Comparison of ENCODE assay signal across 10 cellular contexts in the genomic region with DNA sequence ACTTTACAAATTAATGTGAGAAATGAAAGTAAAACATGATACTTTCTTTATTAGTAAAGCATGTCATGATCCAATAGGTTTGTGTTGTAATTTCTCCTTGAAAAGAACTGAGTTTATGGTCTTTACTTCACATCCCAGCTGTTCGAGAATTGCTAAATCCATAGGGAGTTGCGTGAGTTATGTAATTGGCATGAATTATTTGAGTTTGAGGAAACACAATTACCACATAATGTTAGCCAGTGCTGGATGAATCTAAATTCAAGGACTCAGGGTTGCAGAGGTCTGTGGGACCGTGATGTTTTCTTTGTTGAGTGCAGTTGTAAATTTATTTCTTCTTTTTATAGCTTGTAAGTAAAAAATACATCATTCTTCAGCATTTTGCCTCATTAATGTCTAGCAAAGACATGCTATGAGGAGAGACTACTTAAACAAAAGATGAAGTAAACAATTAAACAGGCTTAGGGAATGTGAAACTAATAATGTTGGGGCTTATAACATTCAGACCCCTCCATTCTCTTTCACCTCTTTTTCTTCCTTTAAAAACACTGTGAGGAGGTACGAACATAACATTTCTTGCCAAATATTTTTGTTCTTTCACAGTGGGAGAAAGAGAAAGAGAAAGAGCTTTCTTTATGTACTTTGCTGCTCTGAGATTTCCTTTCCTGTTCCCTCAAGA.
DNase-seq lines count a peak whose midpoint lies in the region; ATAC-seq, FAIRE-seq and TF ChIP-seq lines count a peak whose summit lies in the region.
"Had no signal": no experiment of that assay in that cellular context is flagged by ENCODE, and none has a peak within 500 bp of the region (broad histone marks: within the 10 kb centered on the region; RNA-seq: fewer than 3 reads in every experiment).

No MANE protein-coding gene starts in this region.

- H3K36me3 ChIP-seq in esophagus muscularis mucosa, result no peaks in the 10 kb centered on the region
- H3K36me3 ChIP-seq in sigmoid colon, result no peaks in the 10 kb centered on the region

- H3K27ac Mint-ChIP-seq in natural killer cell treated with Interleukin-12 subunit alpha and Interleukin-12 subunit beta and Interleukin-15 and Interleukin-18, amount 100 ng/mL, for 72 hours, result no peak overlapping the region
- no peak overlapping the region for H3K27ac Mint-ChIP-seq in activated CD4-positive, alpha-beta memory T cell treated with anti-CD3 and anti-CD28 coated beads for 36 hours
- H3K27ac Mint-ChIP-seq: stimulated activated memory B cell treated with anti-CD40 and anti-IgM and Interleukin-4, amounts not matched to agents 10 μg/mL and 1 μg/mL and 100 μg/mL, for 72 hours had no signal

- CTCF ChIA-PET in activated CD4-positive, alpha-beta memory T cell treated with anti-CD3 and anti-CD28 coated beads for 36 hours (lab: Charles Lee), result interaction anchor here (0.6 kb wide), 1 partner anchor 16 kb away, joined by 3 read pairs; no protein-coding TSS in a partner anchor

- peak overlapping the region; percentile 67 to 73 (median 71) for H3K27ac ChIP-seq in esophagus muscularis mucosa (replicated peaks in 1 of 4)
- peak overlapping the region; percentile 70 to 81 (median 78) for H3K27ac ChIP-seq in sigmoid colon

- 20% methylated on average over 4 of the region's 4 CpGs for WGBS in esophagus muscularis mucosa
- 35 to 54% methylated on average over 4 of the region's 4 CpGs for WGBS in sigmoid colon, 2 donors

- DNase-seq in GM18507 (ENCODE audit: extremely low spot score, insufficient read length, low read depth) (no peak), NB4 (ENCODE audit: low read depth) (peak; percentile 37), esophagus muscularis mucosa (ENCODE audit: extremely low spot score) (no peak), sigmoid colon (no peak)
- DNase-seq in natural killer cell treated with Interleukin-12 subunit alpha and Interleukin-12 subunit beta and Interleukin-15 and Interleukin-18, amount 100 ng/mL, for 72 hours (ENCODE audit: low spot score), result no peak
- no peak for DNase-seq in central memory CD4-positive, alpha-beta T cell
- no peak for DNase-seq in activated CD4-positive, alpha-beta memory T cell treated with anti-CD3 and anti-CD28 coated beads for 36 hours
- DNase-seq: activated T-cell treated with anti-CD3 and anti-CD28 coated beads for 4 hours had no signal

- POLR2A ChIA-PET in activated CD4-positive, alpha-beta memory T cell treated with anti-CD3 and anti-CD28 coated beads for 36 hours (lab: Charles Lee), result no interaction called here

- H3K9me3 Mint-ChIP-seq in natural killer cell treated with Interleukin-12 subunit alpha and Interleukin-12 subunit beta and Interleukin-15 and Interleukin-18, amount 100 ng/mL, for 72 hours, result no peaks in the 10 kb centered on the region
- H3K9me3 Mint-ChIP-seq in activated CD4-positive, alpha-beta memory T cell treated with anti-CD3 and anti-CD28 coated beads for 36 hours, result no peaks in the 10 kb centered on the region
- H3K9me3 Mint-ChIP-seq: stimulated activated memory B cell treated with anti-CD40 and anti-IgM and Interleukin-4, amounts not matched to agents 10 μg/mL and 1 μg/mL and 100 μg/mL, for 72 hours had no signal

- TF ChIP-seq EP300 in esophagus muscularis mucosa (IDR thresholded peaks at IDR 0.05) (no peak), sigmoid colon (IDR thresholded peaks at IDR 0.05) (no peak)

- H3K27me3 ChIP-seq in esophagus muscularis mucosa (no peaks in the 10 kb centered on the region), sigmoid colon (no peaks in the 10 kb centered on the region)

- H3K4me1 Mint-ChIP-seq in natural killer cell treated with Interleukin-12 subunit alpha and Interleukin-12 subunit beta and Interleukin-15 and Interleukin-18, amount 100 ng/mL, for 72 hours (ENCODE audit: low read depth in 2 of 2), result no peaks in the 10 kb centered on the region
- H3K4me1 Mint-ChIP-seq in activated CD4-positive, alpha-beta memory T cell treated with anti-CD3 and anti-CD28 coated beads for 36 hours (ENCODE audit: low read depth), result no peaks in the 10 kb centered on the region
- H3K4me1 Mint-ChIP-seq: stimulated activated memory B cell treated with anti-CD40 and anti-IgM and Interleukin-4, amounts not matched to agents 10 μg/mL and 1 μg/mL and 100 μg/mL, for 72 hours had no signal

- peaks cover 0 to 22% (median 16%) of the 10 kb centered on the region in 4 donors for H3K4me1 ChIP-seq in esophagus muscularis mucosa
- peaks cover 0 to 21% (median 0%) of the 10 kb centered on the region in 4 donors for H3K4me1 ChIP-seq in sigmoid colon

- H3K9me3 ChIP-seq in esophagus muscularis mucosa (no peaks in the 10 kb centered on the region), sigmoid colon (no peaks in the 10 kb centered on the region)

- TF ChIP-seq POLR2A in NB4 (IDR thresholded peaks at IDR 0.05; ENCODE audit: extremely low read depth, insufficient read length) (no peak), esophagus muscularis mucosa (IDR thresholded peaks at IDR 0.05; ENCODE audit: low read depth) (no peak), sigmoid colon (IDR thresholded peaks at IDR 0.05) (no peak)

- no peak for ATAC-seq in HG02885 (IDR thresholded peaks at IDR 0.05; ENCODE audit: poor library complexity, unreplicated experiment)
- ATAC-seq in natural killer cell treated with Interleukin-12 subunit alpha and Interleukin-12 subunit beta and Interleukin-15 and Interleukin-18, amount 100 ng/mL, for 72 hours, result no peak
- ATAC-seq: stimulated activated memory B cell treated with anti-CD40 and anti-IgM and Interleukin-4, amounts not matched to agents 10 μg/mL and 1 μg/mL and 100 μg/mL, for 72 hours had no signal

- no peak overlapping the region for H3K4me3 ChIP-seq in NB4 (ENCODE audit: low read depth, low read length)
- peak overlapping the region; percentile 38 to 52 (median 48) for H3K4me3 ChIP-seq in esophagus muscularis mucosa
- H3K4me3 ChIP-seq in sigmoid colon, result peak overlapping the region; percentile 13 to 41 (median 40)

- no peaks in the 10 kb centered on the region for H3K36me3 Mint-ChIP-seq in natural killer cell treated with Interleukin-12 subunit alpha and Interleukin-12 subunit beta and Interleukin-15 and Interleukin-18, amount 100 ng/mL, for 72 hours
- no peaks in the 10 kb centered on the region for H3K36me3 Mint-ChIP-seq in activated CD4-positive, alpha-beta memory T cell treated with anti-CD3 and anti-CD28 coated beads for 36 hours
- H3K36me3 Mint-ChIP-seq: stimulated activated memory B cell treated with anti-CD40 and anti-IgM and Interleukin-4, amounts not matched to agents 10 μg/mL and 1 μg/mL and 100 μg/mL, for 72 hours had no signal

- intact Hi-C loops in esophagus muscularis mucosa (cut with DNase I), result no loop called here
- intact Hi-C loops in sigmoid colon (cut with DNase I), result no loop called here
- intact Hi-C loops in activated CD4-positive, alpha-beta memory T cell treated with anti-CD3 and anti-CD28 coated beads for 36 hours (cut with micrococcal nuclease), result no loop called here

- no peak overlapping the region for H3K4me3 Mint-ChIP-seq in natural killer cell treated with Interleukin-12 subunit alpha and Interleukin-12 subunit beta and Interleukin-15 and Interleukin-18, amount 100 ng/mL, for 72 hours
- H3K4me3 Mint-ChIP-seq in activated CD4-positive, alpha-beta memory T cell treated with anti-CD3 and anti-CD28 coated beads for 36 hours, result no peak overlapping the region
- H3K4me3 Mint-ChIP-seq: stimulated activated memory B cell treated with anti-CD40 and anti-IgM and Interleukin-4, amounts not matched to agents 10 μg/mL and 1 μg/mL and 100 μg/mL, for 72 hours had no signal

- TF ChIP-seq CTCF in NB4 (IDR thresholded peaks at IDR 0.05; ENCODE audit: low read depth, low read length) (no peak), esophagus muscularis mucosa (IDR thresholded peaks at IDR 0.05) (no peak), sigmoid colon (IDR thresholded peaks at IDR 0.05) (no peak)

- peak; percentile 24 for FAIRE-seq in GM18507 (lab: Jason Lieb, UNC)

- no peaks in the 10 kb centered on the region for H3K27me3 Mint-ChIP-seq in natural killer cell treated with Interleukin-12 subunit alpha and Interleukin-12 subunit beta and Interleukin-15 and Interleukin-18, amount 100 ng/mL, for 72 hours
- H3K27me3 Mint-ChIP-seq in activated CD4-positive, alpha-beta memory T cell treated with anti-CD3 and anti-CD28 coated beads for 36 hours, result peaks cover 1% of the 10 kb centered on the region
- H3K27me3 Mint-ChIP-seq: stimulated activated memory B cell treated with anti-CD40 and anti-IgM and Interleukin-4, amounts not matched to agents 10 μg/mL and 1 μg/mL and 100 μg/mL, for 72 hours had no signal
